1 cellular context compared by ENCODE assay signal in the genomic region with DNA sequence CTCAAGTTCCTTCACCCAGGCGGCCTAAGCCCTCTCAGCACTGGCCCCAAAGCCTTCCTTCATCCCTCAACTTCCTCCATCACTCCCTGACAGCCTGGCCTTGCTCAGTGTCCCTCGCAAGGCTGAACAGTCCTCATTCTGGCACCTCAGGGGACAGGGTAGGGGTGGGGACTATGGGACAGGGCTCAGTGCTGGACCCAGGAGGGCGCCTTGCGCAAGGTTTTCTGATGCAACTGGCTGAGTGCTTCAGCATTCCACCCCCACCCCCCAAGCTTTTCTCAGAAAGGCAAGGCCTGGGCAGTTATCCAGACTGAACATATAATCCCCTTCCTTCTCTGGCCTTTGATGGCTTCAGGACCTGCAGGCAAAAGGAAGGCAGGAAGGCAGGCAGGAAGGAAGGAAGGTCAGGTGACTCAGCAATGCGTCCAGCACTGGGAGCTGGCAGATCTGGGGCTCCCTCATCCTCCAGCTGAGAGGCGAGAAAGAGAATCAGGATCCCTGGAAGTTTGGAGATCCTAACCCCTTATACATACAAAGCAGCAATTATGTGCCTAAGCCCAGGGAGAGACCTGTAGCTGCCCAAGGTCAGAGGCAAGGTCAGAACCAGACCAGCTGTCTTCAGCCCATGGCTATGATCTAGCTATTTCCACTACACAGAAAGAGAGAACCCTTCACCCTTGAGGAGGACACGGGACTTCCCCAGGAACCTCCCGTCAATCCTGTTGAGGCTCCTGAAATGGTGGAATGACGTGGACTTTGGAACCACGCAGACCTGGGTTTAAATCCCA.
TF ChIP-seq lines count a peak whose summit lies in the region.

No MANE protein-coding gene starts in this region.

TF ChIP-seq in K562, 482 proteins besides CTCF, POLR2A, EP300 and RAD21 (continued from another document and continues in another):
- TF ChIP-seq, protein P1, sequence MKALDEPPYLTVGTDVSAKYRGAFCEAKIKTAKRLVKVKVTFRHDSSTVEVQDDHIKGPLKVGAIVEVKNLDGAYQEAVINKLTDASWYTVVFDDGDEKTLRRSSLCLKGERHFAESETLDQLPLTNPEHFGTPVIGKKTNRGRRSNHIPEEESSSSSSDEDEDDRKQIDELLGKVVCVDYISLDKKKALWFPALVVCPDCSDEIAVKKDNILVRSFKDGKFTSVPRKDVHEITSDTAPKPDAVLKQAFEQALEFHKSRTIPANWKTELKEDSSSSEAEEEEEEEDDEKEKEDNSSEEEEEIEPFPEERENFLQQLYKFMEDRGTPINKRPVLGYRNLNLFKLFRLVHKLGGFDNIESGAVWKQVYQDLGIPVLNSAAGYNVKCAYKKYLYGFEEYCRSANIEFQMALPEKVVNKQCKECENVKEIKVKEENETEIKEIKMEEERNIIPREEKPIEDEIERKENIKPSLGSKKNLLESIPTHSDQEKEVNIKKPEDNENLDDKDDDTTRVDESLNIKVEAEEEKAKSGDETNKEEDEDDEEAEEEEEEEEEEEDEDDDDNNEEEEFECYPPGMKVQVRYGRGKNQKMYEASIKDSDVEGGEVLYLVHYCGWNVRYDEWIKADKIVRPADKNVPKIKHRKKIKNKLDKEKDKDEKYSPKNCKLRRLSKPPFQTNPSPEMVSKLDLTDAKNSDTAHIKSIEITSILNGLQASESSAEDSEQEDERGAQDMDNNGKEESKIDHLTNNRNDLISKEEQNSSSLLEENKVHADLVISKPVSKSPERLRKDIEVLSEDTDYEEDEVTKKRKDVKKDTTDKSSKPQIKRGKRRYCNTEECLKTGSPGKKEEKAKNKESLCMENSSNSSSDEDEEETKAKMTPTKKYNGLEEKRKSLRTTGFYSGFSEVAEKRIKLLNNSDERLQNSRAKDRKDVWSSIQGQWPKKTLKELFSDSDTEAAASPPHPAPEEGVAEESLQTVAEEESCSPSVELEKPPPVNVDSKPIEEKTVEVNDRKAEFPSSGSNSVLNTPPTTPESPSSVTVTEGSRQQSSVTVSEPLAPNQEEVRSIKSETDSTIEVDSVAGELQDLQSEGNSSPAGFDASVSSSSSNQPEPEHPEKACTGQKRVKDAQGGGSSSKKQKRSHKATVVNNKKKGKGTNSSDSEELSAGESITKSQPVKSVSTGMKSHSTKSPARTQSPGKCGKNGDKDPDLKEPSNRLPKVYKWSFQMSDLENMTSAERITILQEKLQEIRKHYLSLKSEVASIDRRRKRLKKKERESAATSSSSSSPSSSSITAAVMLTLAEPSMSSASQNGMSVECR (CRISPR knock-in tag; IDR thresholded peaks at IDR 0.05), result peak; percentile 71
- no peak for TF ChIP-seq CAMTA2 (CRISPR knock-in tag; conservative IDR thresholded peaks at IDR 0.05)
- TF ChIP-seq NCOR1 (IDR thresholded peaks at IDR 0.05), result peak; percentile 84
- no peak for TF ChIP-seq ASH1L (IDR thresholded peaks at IDR 0.05; ENCODE audit: borderline replicate concordance, low read depth, partially characterized antibody)
- peak; percentile 79 for TF ChIP-seq FOSL1 (tag; conservative IDR thresholded peaks at IDR 0.05)
- TF ChIP-seq ZFP36 (IDR thresholded peaks at IDR 0.05; ENCODE audit: low read depth, low read length, partially characterized antibody), result no peak
- TF ChIP-seq CBX1 (IDR thresholded peaks at IDR 0.05; ENCODE audit: low read depth), result no peak
- no peak for TF ChIP-seq SMARCB1 (IDR thresholded peaks at IDR 0.05; ENCODE audit: insufficient read length, low read depth)
- no peak for TF ChIP-seq HNRNPLL (IDR thresholded peaks at IDR 0.05; ENCODE audit: low read depth, low read length, poor library complexity, severe bottlenecking)
- TF ChIP-seq, protein P2, sequence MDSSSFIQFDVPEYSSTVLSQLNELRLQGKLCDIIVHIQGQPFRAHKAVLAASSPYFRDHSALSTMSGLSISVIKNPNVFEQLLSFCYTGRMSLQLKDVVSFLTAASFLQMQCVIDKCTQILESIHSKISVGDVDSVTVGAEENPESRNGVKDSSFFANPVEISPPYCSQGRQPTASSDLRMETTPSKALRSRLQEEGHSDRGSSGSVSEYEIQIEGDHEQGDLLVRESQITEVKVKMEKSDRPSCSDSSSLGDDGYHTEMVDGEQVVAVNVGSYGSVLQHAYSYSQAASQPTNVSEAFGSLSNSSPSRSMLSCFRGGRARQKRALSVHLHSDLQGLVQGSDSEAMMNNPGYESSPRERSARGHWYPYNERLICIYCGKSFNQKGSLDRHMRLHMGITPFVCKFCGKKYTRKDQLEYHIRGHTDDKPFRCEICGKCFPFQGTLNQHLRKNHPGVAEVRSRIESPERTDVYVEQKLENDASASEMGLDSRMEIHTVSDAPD (CRISPR knock-in tag; IDR thresholded peaks at IDR 0.05), result peak; percentile 45; the same call in 1 of the 2 replicates
- no peak for TF ChIP-seq ZC3H8 (IDR thresholded peaks at IDR 0.05)
- TF ChIP-seq MCM2 (IDR thresholded peaks at IDR 0.05; ENCODE audit: low read depth), result no peak
- TF ChIP-seq TGIF2 (CRISPR knock-in tag; IDR thresholded peaks at IDR 0.05), result no peak
- TF ChIP-seq, protein P3, sequence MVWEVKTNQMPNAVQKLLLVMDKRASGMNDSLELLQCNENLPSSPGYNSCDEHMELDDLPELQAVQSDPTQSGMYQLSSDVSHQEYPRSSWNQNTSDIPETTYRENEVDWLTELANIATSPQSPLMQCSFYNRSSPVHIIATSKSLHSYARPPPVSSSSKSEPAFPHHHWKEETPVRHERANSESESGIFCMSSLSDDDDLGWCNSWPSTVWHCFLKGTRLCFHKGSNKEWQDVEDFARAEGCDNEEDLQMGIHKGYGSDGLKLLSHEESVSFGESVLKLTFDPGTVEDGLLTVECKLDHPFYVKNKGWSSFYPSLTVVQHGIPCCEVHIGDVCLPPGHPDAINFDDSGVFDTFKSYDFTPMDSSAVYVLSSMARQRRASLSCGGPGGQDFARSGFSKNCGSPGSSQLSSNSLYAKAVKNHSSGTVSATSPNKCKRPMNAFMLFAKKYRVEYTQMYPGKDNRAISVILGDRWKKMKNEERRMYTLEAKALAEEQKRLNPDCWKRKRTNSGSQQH (CRISPR knock-in tag; IDR thresholded peaks at IDR 0.05), result no peak
- TF ChIP-seq, protein P4, sequence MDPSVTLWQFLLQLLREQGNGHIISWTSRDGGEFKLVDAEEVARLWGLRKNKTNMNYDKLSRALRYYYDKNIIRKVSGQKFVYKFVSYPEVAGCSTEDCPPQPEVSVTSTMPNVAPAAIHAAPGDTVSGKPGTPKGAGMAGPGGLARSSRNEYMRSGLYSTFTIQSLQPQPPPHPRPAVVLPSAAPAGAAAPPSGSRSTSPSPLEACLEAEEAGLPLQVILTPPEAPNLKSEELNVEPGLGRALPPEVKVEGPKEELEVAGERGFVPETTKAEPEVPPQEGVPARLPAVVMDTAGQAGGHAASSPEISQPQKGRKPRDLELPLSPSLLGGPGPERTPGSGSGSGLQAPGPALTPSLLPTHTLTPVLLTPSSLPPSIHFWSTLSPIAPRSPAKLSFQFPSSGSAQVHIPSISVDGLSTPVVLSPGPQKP (CRISPR knock-in tag; IDR thresholded peaks at IDR 0.05), result no peak
- TF ChIP-seq POLR2H (tag; IDR thresholded peaks at IDR 0.05; ENCODE audit: low read depth), result peak; percentile 49
- TF ChIP-seq ZNF140 (CRISPR knock-in tag; IDR thresholded peaks at IDR 0.05), result no peak
- peak; percentile 66; the same call in 1 of the 2 replicates for TF ChIP-seq POLR2G (IDR thresholded peaks at IDR 0.05; ENCODE audit: low read depth, low read length)
- peak; percentile 82 for TF ChIP-seq ZNF766 (CRISPR knock-in tag; conservative IDR thresholded peaks at IDR 0.05)
- TF ChIP-seq, protein P5, sequence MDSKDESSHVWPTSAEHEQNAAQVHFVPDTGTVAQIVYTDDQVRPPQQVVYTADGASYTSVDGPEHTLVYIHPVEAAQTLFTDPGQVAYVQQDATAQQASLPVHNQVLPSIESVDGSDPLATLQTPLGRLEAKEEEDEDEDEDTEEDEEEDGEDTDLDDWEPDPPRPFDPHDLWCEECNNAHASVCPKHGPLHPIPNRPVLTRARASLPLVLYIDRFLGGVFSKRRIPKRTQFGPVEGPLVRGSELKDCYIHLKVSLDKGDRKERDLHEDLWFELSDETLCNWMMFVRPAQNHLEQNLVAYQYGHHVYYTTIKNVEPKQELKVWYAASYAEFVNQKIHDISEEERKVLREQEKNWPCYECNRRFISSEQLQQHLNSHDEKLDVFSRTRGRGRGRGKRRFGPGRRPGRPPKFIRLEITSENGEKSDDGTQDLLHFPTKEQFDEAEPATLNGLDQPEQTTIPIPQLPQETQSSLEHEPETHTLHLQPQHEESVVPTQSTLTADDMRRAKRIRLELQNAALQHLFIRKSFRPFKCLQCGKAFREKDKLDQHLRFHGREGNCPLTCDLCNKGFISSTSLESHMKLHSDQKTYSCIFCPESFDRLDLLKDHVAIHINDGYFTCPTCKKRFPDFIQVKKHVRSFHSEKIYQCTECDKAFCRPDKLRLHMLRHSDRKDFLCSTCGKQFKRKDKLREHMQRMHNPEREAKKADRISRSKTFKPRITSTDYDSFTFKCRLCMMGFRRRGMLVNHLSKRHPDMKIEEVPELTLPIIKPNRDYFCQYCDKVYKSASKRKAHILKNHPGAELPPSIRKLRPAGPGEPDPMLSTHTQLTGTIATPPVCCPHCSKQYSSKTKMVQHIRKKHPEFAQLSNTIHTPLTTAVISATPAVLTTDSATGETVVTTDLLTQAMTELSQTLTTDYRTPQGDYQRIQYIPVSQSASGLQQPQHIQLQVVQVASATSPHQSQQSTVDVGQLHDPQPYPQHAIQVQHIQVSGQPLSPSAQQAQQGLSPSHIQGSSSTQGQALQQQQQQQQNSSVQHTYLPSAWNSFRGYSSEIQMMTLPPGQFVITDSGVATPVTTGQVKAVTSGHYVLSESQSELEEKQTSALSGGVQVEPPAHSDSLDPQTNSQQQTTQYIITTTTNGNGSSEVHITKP (IDR thresholded peaks at IDR 0.05; ENCODE audit: partially characterized antibody), result peak; percentile 11
- TF ChIP-seq, protein P6, sequence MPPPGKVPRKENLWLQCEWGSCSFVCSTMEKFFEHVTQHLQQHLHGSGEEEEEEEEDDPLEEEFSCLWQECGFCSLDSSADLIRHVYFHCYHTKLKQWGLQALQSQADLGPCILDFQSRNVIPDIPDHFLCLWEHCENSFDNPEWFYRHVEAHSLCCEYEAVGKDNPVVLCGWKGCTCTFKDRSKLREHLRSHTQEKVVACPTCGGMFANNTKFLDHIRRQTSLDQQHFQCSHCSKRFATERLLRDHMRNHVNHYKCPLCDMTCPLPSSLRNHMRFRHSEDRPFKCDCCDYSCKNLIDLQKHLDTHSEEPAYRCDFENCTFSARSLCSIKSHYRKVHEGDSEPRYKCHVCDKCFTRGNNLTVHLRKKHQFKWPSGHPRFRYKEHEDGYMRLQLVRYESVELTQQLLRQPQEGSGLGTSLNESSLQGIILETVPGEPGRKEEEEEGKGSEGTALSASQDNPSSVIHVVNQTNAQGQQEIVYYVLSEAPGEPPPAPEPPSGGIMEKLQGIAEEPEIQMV (tag; conservative IDR thresholded peaks at IDR 0.05; ENCODE audit: low read depth), result peak; percentile 66
- TF ChIP-seq BHLHE40 (IDR thresholded peaks at IDR 0.05; ENCODE audit: low read length), result peak; percentile 75; the same call in 1 of the 2 replicates
- TF ChIP-seq, protein P7, sequence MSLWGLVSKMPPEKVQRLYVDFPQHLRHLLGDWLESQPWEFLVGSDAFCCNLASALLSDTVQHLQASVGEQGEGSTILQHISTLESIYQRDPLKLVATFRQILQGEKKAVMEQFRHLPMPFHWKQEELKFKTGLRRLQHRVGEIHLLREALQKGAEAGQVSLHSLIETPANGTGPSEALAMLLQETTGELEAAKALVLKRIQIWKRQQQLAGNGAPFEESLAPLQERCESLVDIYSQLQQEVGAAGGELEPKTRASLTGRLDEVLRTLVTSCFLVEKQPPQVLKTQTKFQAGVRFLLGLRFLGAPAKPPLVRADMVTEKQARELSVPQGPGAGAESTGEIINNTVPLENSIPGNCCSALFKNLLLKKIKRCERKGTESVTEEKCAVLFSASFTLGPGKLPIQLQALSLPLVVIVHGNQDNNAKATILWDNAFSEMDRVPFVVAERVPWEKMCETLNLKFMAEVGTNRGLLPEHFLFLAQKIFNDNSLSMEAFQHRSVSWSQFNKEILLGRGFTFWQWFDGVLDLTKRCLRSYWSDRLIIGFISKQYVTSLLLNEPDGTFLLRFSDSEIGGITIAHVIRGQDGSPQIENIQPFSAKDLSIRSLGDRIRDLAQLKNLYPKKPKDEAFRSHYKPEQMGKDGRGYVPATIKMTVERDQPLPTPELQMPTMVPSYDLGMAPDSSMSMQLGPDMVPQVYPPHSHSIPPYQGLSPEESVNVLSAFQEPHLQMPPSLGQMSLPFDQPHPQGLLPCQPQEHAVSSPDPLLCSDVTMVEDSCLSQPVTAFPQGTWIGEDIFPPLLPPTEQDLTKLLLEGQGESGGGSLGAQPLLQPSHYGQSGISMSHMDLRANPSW (CRISPR knock-in tag; IDR thresholded peaks at IDR 0.05), result no peak
- peak; percentile 81 for TF ChIP-seq SMARCA4 (IDR thresholded peaks at IDR 0.05)
- no peak for TF ChIP-seq YBX1 (IDR thresholded peaks at IDR 0.05)
- no peak for TF ChIP-seq ZNF133 (CRISPR knock-in tag; IDR thresholded peaks at IDR 0.05)
- TF ChIP-seq ETV1 (tag; conservative IDR thresholded peaks at IDR 0.05; ENCODE audit: low read depth), result peak; percentile 95
- no peak for TF ChIP-seq PCBP1 (IDR thresholded peaks at IDR 0.05; ENCODE audit: low read depth, low read length, poor library complexity, severe bottlenecking)
- peak; percentile 36; the same call in 1 of the 2 replicates for TF ChIP-seq CHD2 (IDR thresholded peaks at IDR 0.05; ENCODE audit: low read depth, low read length)
- TF ChIP-seq, protein P8, sequence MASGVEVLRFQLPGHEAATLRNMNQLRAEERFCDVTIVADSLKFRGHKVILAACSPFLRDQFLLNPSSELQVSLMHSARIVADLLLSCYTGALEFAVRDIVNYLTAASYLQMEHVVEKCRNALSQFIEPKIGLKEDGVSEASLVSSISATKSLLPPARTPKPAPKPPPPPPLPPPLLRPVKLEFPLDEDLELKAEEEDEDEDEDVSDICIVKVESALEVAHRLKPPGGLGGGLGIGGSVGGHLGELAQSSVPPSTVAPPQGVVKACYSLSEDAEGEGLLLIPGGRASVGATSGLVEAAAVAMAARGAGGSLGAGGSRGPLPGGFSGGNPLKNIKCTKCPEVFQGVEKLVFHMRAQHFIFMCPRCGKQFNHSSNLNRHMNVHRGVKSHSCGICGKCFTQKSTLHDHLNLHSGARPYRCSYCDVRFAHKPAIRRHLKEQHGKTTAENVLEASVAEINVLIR (CRISPR knock-in tag; IDR thresholded peaks at IDR 0.05), result peak; percentile 40; the same call in 1 of the 2 replicates
- TF ChIP-seq, protein P9, sequence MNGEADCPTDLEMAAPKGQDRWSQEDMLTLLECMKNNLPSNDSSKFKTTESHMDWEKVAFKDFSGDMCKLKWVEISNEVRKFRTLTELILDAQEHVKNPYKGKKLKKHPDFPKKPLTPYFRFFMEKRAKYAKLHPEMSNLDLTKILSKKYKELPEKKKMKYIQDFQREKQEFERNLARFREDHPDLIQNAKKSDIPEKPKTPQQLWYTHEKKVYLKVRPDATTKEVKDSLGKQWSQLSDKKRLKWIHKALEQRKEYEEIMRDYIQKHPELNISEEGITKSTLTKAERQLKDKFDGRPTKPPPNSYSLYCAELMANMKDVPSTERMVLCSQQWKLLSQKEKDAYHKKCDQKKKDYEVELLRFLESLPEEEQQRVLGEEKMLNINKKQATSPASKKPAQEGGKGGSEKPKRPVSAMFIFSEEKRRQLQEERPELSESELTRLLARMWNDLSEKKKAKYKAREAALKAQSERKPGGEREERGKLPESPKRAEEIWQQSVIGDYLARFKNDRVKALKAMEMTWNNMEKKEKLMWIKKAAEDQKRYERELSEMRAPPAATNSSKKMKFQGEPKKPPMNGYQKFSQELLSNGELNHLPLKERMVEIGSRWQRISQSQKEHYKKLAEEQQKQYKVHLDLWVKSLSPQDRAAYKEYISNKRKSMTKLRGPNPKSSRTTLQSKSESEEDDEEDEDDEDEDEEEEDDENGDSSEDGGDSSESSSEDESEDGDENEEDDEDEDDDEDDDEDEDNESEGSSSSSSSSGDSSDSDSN (IDR thresholded peaks at IDR 0.05; ENCODE audit: borderline replicate concordance in 1 of 2, low read depth in 2 of 2, low read length in 2 of 2), result 0 out of 4 replicates have a peak, but pooled peaks of 1 of the 2 experiments have one; percentile 54
